Comparison of ENCODE assay signal across 35 cellular contexts in the genomic region with DNA sequence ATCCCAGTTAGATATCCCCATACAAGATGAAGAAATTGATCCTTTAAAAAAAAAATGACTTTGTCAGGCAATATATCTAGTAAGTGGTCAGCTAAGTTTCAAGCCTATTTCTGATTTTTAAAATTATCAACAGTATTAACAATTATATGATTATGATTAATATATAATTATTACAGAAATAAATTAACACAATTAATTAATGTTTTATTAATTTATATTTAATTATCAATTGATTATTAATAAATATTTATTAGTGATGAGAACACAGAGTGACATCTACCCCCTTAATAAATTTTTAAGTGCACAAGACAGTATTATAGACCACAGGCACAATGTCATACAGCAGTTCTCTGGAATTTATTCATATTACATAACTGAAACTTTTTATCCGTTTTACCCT. TPM values are rescaled to one million over a fixed set of nuclear protein-coding genes. Genes with fewer than 3 reads are reported as not detected.
"Had no signal": no experiment of that assay in that cellular context is flagged by ENCODE, and none has a peak within 500 bp of the region (broad histone marks: within the 10 kb centered on the region; RNA-seq: fewer than 3 reads in every experiment).

No MANE protein-coding gene starts in this region.

- H3K27ac Mint-ChIP-seq: activated CD8-positive, alpha-beta T cell treated with anti-CD3 and anti-CD28 coated beads for 36 hours; activated naive CD4-positive, alpha-beta T cell treated with anti-CD3 and anti-CD28 coated beads for 36 hours; activated naive CD4-positive, alpha-beta T cell treated with anti-CD3 and anti-CD28 coated beads, Interleukin-2, amount 50 U/mL, for 24 hours; activated naive CD8-positive, alpha-beta T cell treated with anti-CD3 and anti-CD28 coated beads for 36 hours; activated T-helper 1 cell treated with anti-CD3 and anti-CD28 coated beads, Interleukin-12 subunit alpha, Interleukin-12 subunit beta, Interleukin-2, Interleukin-4 antibody, amounts not matched to agents 30 ng/mL and 10 ng/mL and 1 ng/mL, durations not matched to agents 14 hours and 24 hours and 36 hours; activated T-helper 2 cell treated with anti-CD3 and anti-CD28 coated beads, Interferon-gamma antibody, Interleukin-2, Interleukin-4, amounts not matched to agents 10 μg/mL and 5 μg/mL and 100 μg/mL, durations not matched to agents 14 hours and 24 hours and 36 hours; brain; dendritic cell treated with granulocyte-macrophage colony-stimulating factor and Interleukin-4, amounts not matched to agents 40 ng/mL and 50 ng/mL, for 4 days; endodermal cell; T-cell; T-helper 1 cell treated with Interleukin-12 subunit alpha and Interleukin-12 subunit beta and Interleukin-4 antibody, amounts not matched to agents 30 μg/mL and 1 μg/mL, for 36 hours; T-helper 2 cell treated with Interferon-gamma antibody and Interleukin-4, amounts not matched to agents 5 μg/mL and 100 μg/mL, for 36 hours had no signal

- H3K4me3 Mint-ChIP-seq: activated CD8-positive, alpha-beta T cell treated with anti-CD3 and anti-CD28 coated beads for 36 hours; activated naive CD4-positive, alpha-beta T cell treated with anti-CD3 and anti-CD28 coated beads for 36 hours; activated naive CD4-positive, alpha-beta T cell treated with anti-CD3 and anti-CD28 coated beads, Interleukin-2, amount 50 U/mL, for 24 hours; activated naive CD8-positive, alpha-beta T cell treated with anti-CD3 and anti-CD28 coated beads for 36 hours; activated T-helper 1 cell treated with anti-CD3 and anti-CD28 coated beads, Interleukin-12 subunit alpha, Interleukin-12 subunit beta, Interleukin-2, Interleukin-4 antibody, amounts not matched to agents 30 ng/mL and 10 ng/mL and 1 ng/mL, durations not matched to agents 14 hours and 24 hours and 36 hours; brain; dendritic cell treated with granulocyte-macrophage colony-stimulating factor and Interleukin-4, amounts not matched to agents 40 ng/mL and 50 ng/mL, for 4 days; endodermal cell; T-cell; T-helper 1 cell treated with Interleukin-12 subunit alpha and Interleukin-12 subunit beta and Interleukin-4 antibody, amounts not matched to agents 30 μg/mL and 1 μg/mL, for 36 hours; T-helper 2 cell treated with Interferon-gamma antibody and Interleukin-4, amounts not matched to agents 5 μg/mL and 100 μg/mL, for 36 hours had no signal

- H3K4me1 Mint-ChIP-seq: activated naive CD4-positive, alpha-beta T cell treated with anti-CD3 and anti-CD28 coated beads, Interleukin-2, amount 50 U/mL, for 24 hours; activated naive CD8-positive, alpha-beta T cell treated with anti-CD3 and anti-CD28 coated beads for 36 hours; endodermal cell; T-cell had no signal

- H3K4me1 ChIP-seq: ascending aorta, breast epithelium, esophagus muscularis mucosa, foreskin keratinocyte, gastroesophageal sphincter, heart right ventricle had no signal

- H3K9me3 Mint-ChIP-seq: activated CD8-positive, alpha-beta T cell treated with anti-CD3 and anti-CD28 coated beads for 36 hours; activated naive CD4-positive, alpha-beta T cell treated with anti-CD3 and anti-CD28 coated beads for 36 hours; activated T-helper 1 cell treated with anti-CD3 and anti-CD28 coated beads, Interleukin-12 subunit alpha, Interleukin-12 subunit beta, Interleukin-2, Interleukin-4 antibody, amounts not matched to agents 30 ng/mL and 10 ng/mL and 1 ng/mL, durations not matched to agents 14 hours and 24 hours and 36 hours; activated T-helper 2 cell treated with anti-CD3 and anti-CD28 coated beads, Interferon-gamma antibody, Interleukin-2, Interleukin-4, amounts not matched to agents 10 μg/mL and 5 μg/mL and 100 μg/mL, durations not matched to agents 14 hours and 24 hours and 36 hours; brain; dendritic cell treated with granulocyte-macrophage colony-stimulating factor and Interleukin-4, amounts not matched to agents 40 ng/mL and 50 ng/mL, for 4 days; endodermal cell; T-helper 1 cell treated with Interleukin-12 subunit alpha and Interleukin-12 subunit beta and Interleukin-4 antibody, amounts not matched to agents 30 μg/mL and 1 μg/mL, for 36 hours had no signal

- ATAC-seq: activated CD8-positive, alpha-beta T cell treated with anti-CD3 and anti-CD28 coated beads for 36 hours; foreskin keratinocyte; gastroesophageal sphincter; heart right ventricle; T-cell had no signal

- H3K36me3 ChIP-seq: ascending aorta, breast epithelium, cardiac muscle cell, esophagus muscularis mucosa, gastroesophageal sphincter, heart right ventricle had no signal

- DNase-seq: activated CD4-positive, alpha-beta T cell treated with anti-CD3 and anti-CD28 coated beads for 1 hour; activated CD4-positive, alpha-beta T cell treated with anti-CD3 and anti-CD28 coated beads for 48 hours; activated CD4-positive, alpha-beta T cell treated with anti-CD3 and anti-CD28 coated beads, Interleukin-2, amount 50 U/mL, for 1 hour; activated CD4-positive, alpha-beta T cell treated with anti-CD3 and anti-CD28 coated beads, Interleukin-2, amount 50 U/mL, for 48 hours; activated CD8-positive, alpha-beta memory T cell treated with anti-CD3 and anti-CD28 coated beads for 24 hours; activated CD8-positive, alpha-beta T cell treated with anti-CD3 and anti-CD28 coated beads for 36 hours; activated effector memory CD4-positive, alpha-beta T cell treated with anti-CD3 and anti-CD28 coated beads, Interleukin-2, amount 50 U/mL, for 16 hours; activated naive CD4-positive, alpha-beta T cell treated with anti-CD3 and anti-CD28 coated beads for 36 hours; activated naive CD8-positive, alpha-beta T cell treated with anti-CD3 and anti-CD28 coated beads for 36 hours; activated T-cell treated with anti-CD3 and anti-CD28 coated beads, Interleukin-2, amount 50 U/mL, for 48 hours; central memory CD4-positive, alpha-beta T cell; cerebellar nuclear complex; dorsolateral prefrontal cortex; effector memory CD4-positive, alpha-beta T cell; endodermal cell; erythroblast; foreskin keratinocyte; heart right ventricle; SW 1271; T-cell; T1000 had no signal

- H3K36me3 Mint-ChIP-seq: activated naive CD4-positive, alpha-beta T cell treated with anti-CD3 and anti-CD28 coated beads, Interleukin-2, amount 50 U/mL, for 24 hours; activated naive CD8-positive, alpha-beta T cell treated with anti-CD3 and anti-CD28 coated beads for 36 hours; brain; T-cell had no signal

- H3K27me3 ChIP-seq: ascending aorta, breast epithelium, cardiac muscle cell, dorsolateral prefrontal cortex, esophagus muscularis mucosa, foreskin keratinocyte, gastroesophageal sphincter, heart right ventricle had no signal

- H3K9me3 ChIP-seq: ascending aorta, breast epithelium, esophagus muscularis mucosa, gastroesophageal sphincter, heart right ventricle had no signal

- H3K27me3 Mint-ChIP-seq: activated CD8-positive, alpha-beta T cell treated with anti-CD3 and anti-CD28 coated beads for 36 hours; activated naive CD4-positive, alpha-beta T cell treated with anti-CD3 and anti-CD28 coated beads, Interleukin-2, amount 50 U/mL, for 24 hours; activated naive CD8-positive, alpha-beta T cell treated with anti-CD3 and anti-CD28 coated beads for 36 hours; brain; dendritic cell treated with granulocyte-macrophage colony-stimulating factor and Interleukin-4, amounts not matched to agents 40 ng/mL and 50 ng/mL, for 4 days; T-cell had no signal

- H3K4me3 ChIP-seq: ascending aorta, breast epithelium, cardiac muscle cell, coronary artery, dorsolateral prefrontal cortex, esophagus muscularis mucosa, gastroesophageal sphincter, heart right ventricle had no signal

- H3K27ac ChIP-seq: ascending aorta, breast epithelium, cardiac muscle cell, coronary artery, dorsolateral prefrontal cortex, esophagus muscularis mucosa, foreskin keratinocyte, gastroesophageal sphincter, heart right ventricle had no signal

RNA-seq across cellular contexts. Expression of a gene that starts 22.0 kb away (rescaled TPM):
- total RNA-seq: activated CD8-positive, alpha-beta T cell treated with anti-CD3 and anti-CD28 coated beads for 36 hours; activated naive CD4-positive, alpha-beta T cell treated with anti-CD3 and anti-CD28 coated beads for 36 hours; activated naive CD8-positive, alpha-beta T cell treated with anti-CD3 and anti-CD28 coated beads for 36 hours; activated T-helper 1 cell treated with anti-CD3 and anti-CD28 coated beads, Interleukin-12 subunit alpha, Interleukin-12 subunit beta, Interleukin-2, Interleukin-4 antibody, amounts not matched to agents 30 ng/mL and 10 ng/mL and 1 ng/mL, durations not matched to agents 14 hours and 24 hours and 36 hours; activated T-helper 2 cell treated with anti-CD3 and anti-CD28 coated beads, Interferon-gamma antibody, Interleukin-2, Interleukin-4, amounts not matched to agents 10 μg/mL and 5 μg/mL and 100 μg/mL, durations not matched to agents 14 hours and 24 hours and 36 hours; ascending aorta; cardiac muscle cell; endodermal cell; glomerular endothelial cell; heart right ventricle; T-cell had no signal
- polyA plus RNA-seq: cardiac muscle cell had no signal
